Comparison of ENCODE assay signal across 7 cellular contexts in the genomic region with DNA sequence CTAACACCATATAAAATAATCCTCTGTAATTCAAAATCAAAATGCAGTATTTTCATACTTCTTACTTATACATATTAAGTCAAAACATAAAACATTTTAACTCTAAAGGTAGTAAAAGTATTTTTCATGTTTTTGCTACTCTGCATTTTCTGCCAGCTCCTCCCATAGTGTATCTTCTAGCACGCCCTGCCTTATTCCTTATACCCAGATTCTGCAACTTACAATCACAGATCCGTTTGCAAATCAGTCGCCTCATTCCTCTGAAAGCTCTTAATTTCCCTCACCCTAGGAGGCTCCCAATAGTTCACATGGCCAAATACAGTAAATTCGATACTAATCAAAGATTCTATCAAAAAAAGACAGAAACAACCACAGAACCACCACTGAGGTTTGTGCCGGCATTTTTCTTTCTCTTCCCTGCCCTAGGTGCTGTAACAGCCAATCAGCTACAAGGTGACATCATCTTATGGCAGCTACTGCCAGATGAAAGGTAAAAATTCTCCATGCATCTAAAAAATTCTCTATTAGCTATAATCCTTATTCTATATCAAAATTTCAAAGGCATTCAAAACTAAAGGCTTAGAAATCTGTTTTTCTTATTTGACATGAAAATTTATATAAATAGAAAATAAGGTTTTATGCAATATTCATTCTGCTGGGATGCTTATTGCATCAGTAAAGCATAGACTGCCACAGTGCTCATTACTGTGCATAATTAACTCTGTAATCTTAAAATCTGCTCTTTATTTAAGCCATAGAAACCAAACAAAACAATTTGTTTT.
DNase-seq lines count a peak whose midpoint lies in the region; ATAC-seq and TF ChIP-seq lines count a peak whose summit lies in the region.

No MANE protein-coding gene starts in this region.

- peaks cover 3% of the 10 kb centered on the region; the same call in 1 of the 2 replicates for H3K9me1 ChIP-seq in IMR-90 (ENCODE audit: insufficient read depth, low read length)

- no peak overlapping the region for H2BK120ac ChIP-seq in IMR-90 (ENCODE audit: low read depth, low read length)

- H3K4me2 ChIP-seq in IMR-90 (ENCODE audit: low read depth, low read length), result no peak overlapping the region

- no peak for TF ChIP-seq RAD21 in IMR-90 (IDR thresholded peaks at IDR 0.05; ENCODE audit: low read length)

- H3K27ac Mint-ChIP-seq in mesothelial cell of epicardium, result peak overlapping the region; percentile 81

- H4K5ac ChIP-seq in IMR-90 (ENCODE audit: low read depth, low read length), result no peak overlapping the region

- no peaks in the 10 kb centered on the region for H3K9me3 ChIP-seq in IMR-90 (ENCODE audit: control insufficient read depth, insufficient read depth, low read length)
- no peaks in the 10 kb centered on the region for H3K9me3 ChIP-seq in effector memory CD4-positive, alpha-beta T cell (ENCODE audit: control insufficient read depth, low read length)
- no peaks in the 10 kb centered on the region for H3K9me3 ChIP-seq in aorta (ENCODE audit: control insufficient read depth, low read length)

- no peak for TF ChIP-seq POLR2A in IMR-90 (IDR thresholded peaks at IDR 0.05; ENCODE audit: low read depth, low read length)

- no peak overlapping the region for H3K9ac ChIP-seq in IMR-90 (ENCODE audit: low read depth, low read length)

- H4K8ac ChIP-seq in IMR-90 (ENCODE audit: low read depth in 2 of 2, low read length in 2 of 2), result no peak overlapping the region

- ATAC-seq in IMR-90 (ENCODE audit: low read depth) (0 out of 2 replicates have a peak, but pooled peaks have one; percentile 40), SK-N-SH treated with all-trans-retinoic acid at 6 μM for 48 hours (peak; percentile 99), aorta (ENCODE audit: low FRiP score) (no peak)

- no peak overlapping the region for H2AK9ac ChIP-seq in IMR-90 (replicated peaks; ENCODE audit: low read depth, low read length, poor library complexity)

- H3K23ac ChIP-seq in IMR-90 (ENCODE audit: low read depth, low read length), result no peak overlapping the region

- no peaks in the 10 kb centered on the region for H3K27me3 Mint-ChIP-seq in mesothelial cell of epicardium (ENCODE audit: low read depth)

- no peaks in the 10 kb centered on the region for H3K9me3 Mint-ChIP-seq in mesothelial cell of epicardium

- H2BK15ac ChIP-seq in IMR-90 (ENCODE audit: low read depth, low read length), result no peak overlapping the region

- H3K4ac ChIP-seq in IMR-90 (ENCODE audit: low read depth, low read length), result no peak overlapping the region

- CTCF ChIA-PET in IMR-90 (lab: Yijun Ruan, JAX), result no interaction called here

- POLR2A ChIA-PET in IMR-90 (lab: Charles Lee; ENCODE audit: unreplicated experiment), result no interaction called here

- no peaks in the 10 kb centered on the region for H3K36me3 Mint-ChIP-seq in mesothelial cell of epicardium

- H3K36me3 ChIP-seq in IMR-90 (ENCODE audit: control insufficient read depth, insufficient read depth, low read length) (no peaks in the 10 kb centered on the region), aorta (ENCODE audit: control insufficient read depth in 1 of 2, insufficient read depth in 2 of 2, low read length in 1 of 2) (no peaks in the 10 kb centered on the region)
- H3K36me3 ChIP-seq in effector memory CD4-positive, alpha-beta T cell (ENCODE audit: control insufficient read depth, insufficient read depth, low read length), result no peaks in the 10 kb centered on the region

- no peak overlapping the region for H2BK5ac ChIP-seq in IMR-90 (ENCODE audit: low read depth, low read length, poor library complexity, severe bottlenecking)

- in situ Hi-C loops in IMR-90 (cut with MboI; ENCODE audit: low sequenced_read_pairs), result no loop called here

- H4K91ac ChIP-seq in IMR-90 (ENCODE audit: insufficient read depth, low read depth, low read length), result no peak overlapping the region

- H3K4me1 ChIP-seq in IMR-90 (ENCODE audit: control insufficient read depth, insufficient read depth, low read length) (peaks cover 2% of the 10 kb centered on the region; the same call in 1 of the 2 replicates), aorta (ENCODE audit: control insufficient read depth in 1 of 2, insufficient read depth in 2 of 2, low read length in 2 of 2) (no peaks in the 10 kb centered on the region)
- no peaks in the 10 kb centered on the region for H3K4me1 ChIP-seq in effector memory CD4-positive, alpha-beta T cell (ENCODE audit: control insufficient read depth, insufficient read depth, low read length, poor library complexity, severe bottlenecking)

- no peak overlapping the region for H3K56ac ChIP-seq in IMR-90 (ENCODE audit: extremely low read depth, insufficient read depth, low read length)

- TF ChIP-seq CTCF in IMR-90 (conservative IDR thresholded peaks at IDR 0.05; ENCODE audit: low read depth, low read length) (no peak), mesothelial cell of epicardium (IDR thresholded peaks at IDR 0.05; ENCODE audit: unreplicated experiment) (no peak)

- peaks cover 11 to 13% of the 10 kb centered on the region in 2 experiments; a peak in 2 of 4 replicates for H3K79me1 ChIP-seq in IMR-90 (ENCODE audit: low read depth in 1 of 2, low read length in 2 of 2)

- H3K4me1 Mint-ChIP-seq in mesothelial cell of epicardium, result peaks cover 9% of the 10 kb centered on the region

- intact Hi-C loops in IMR-90 (cut with micrococcal nuclease) (no loop called here), aorta (cut with DNase I) (no loop called here)

- H2AFZ ChIP-seq in IMR-90 (replicated peaks; ENCODE audit: low read length, poor library complexity), result no peak overlapping the region

- no peaks in the 10 kb centered on the region for H4K20me1 ChIP-seq in IMR-90 (ENCODE audit: insufficient read depth, low read length)

- no CpG with 5 or more reads among the region's 5 CpGs for WGBS in IMR-90 (ENCODE audit: extremely low coverage in 2 of 2, insufficient read length in 1 of 2), 2 experiments
- WGBS in aorta, 2 donors, result 20 to 21% methylated on average over 5 of the region's 5 CpGs

- peak overlapping the region; percentile 73 for H3K4me3 Mint-ChIP-seq in mesothelial cell of epicardium

- dilution Hi-C loops in IMR-90 (cut with HindIII; ENCODE audit: low sequenced_read_pairs, unreplicated experiment), result no loop called here

- no peaks in the 10 kb centered on the region for H3K27me3 ChIP-seq in IMR-90 (ENCODE audit: control insufficient read depth, insufficient read depth, low read length)
- no peaks in the 10 kb centered on the region for H3K27me3 ChIP-seq in effector memory CD4-positive, alpha-beta T cell (replicated peaks; ENCODE audit: control insufficient read depth, insufficient read depth, low read length, poor library complexity, severe bottlenecking)
- no peaks in the 10 kb centered on the region for H3K27me3 ChIP-seq in aorta (ENCODE audit: control insufficient read depth in 1 of 2, insufficient read depth in 2 of 2, low read length in 1 of 2)

- no TSS peak for BruUV-seq in IMR-90 (replicated peaks; lab: Mats Ljungman, UMichigan)

- no peak overlapping the region for H3K18ac ChIP-seq in IMR-90 (ENCODE audit: low read depth, low read length)

- DNase-seq in IMR-90 (peak; percentile 6), mesothelial cell of epicardium (ENCODE audit: low spot score in 2 of 2, unreplicated experiment in 2 of 2) (no peak), aorta (no peak), islet precursor cell (no peak), NCI-H345 (lab: John Stamatoyannopoulos, UW) (no peak)
- DNase-seq in effector memory CD4-positive, alpha-beta T cell, result peak; percentile 5 to 18 (median 17)

- H2BK20ac ChIP-seq in IMR-90 (ENCODE audit: low read depth, low read length), result no peak overlapping the region

- H3K27ac ChIP-seq in IMR-90 (ENCODE audit: insufficient read depth, low read length) (no peak overlapping the region), aorta (ENCODE audit: low read depth in 1 of 2, low read length in 2 of 2) (no peak overlapping the region)
- H3K27ac ChIP-seq in effector memory CD4-positive, alpha-beta T cell (ENCODE audit: insufficient read depth, low read length, poor library complexity, severe bottlenecking), result no peak overlapping the region

- no peak overlapping the region for H3K14ac ChIP-seq in IMR-90 (replicated peaks; ENCODE audit: low read depth, low read length)

- H3K4me3 ChIP-seq in IMR-90 (ENCODE audit: insufficient read depth, low read depth, low read length), result no peak overlapping the region
- peak overlapping the region; percentile 19 for H3K4me3 ChIP-seq in effector memory CD4-positive, alpha-beta T cell (ENCODE audit: insufficient read depth, low read depth, low read length, poor library complexity, severe bottlenecking)
- peak overlapping the region; percentile 21 to 58 for H3K4me3 ChIP-seq in aorta (ENCODE audit: low read length in 2 of 2)

- no peak overlapping the region for H2AK5ac ChIP-seq in IMR-90 (ENCODE audit: low read depth, low read length)

TF ChIP-seq in IMR-90, 13 proteins besides CTCF, POLR2A, EP300 and RAD21 (continues in another document):
- TF ChIP-seq BHLHE40 (IDR thresholded peaks at IDR 0.05; ENCODE audit: low read depth, low read length) (no peak), CHD1 (IDR thresholded peaks at IDR 0.05; ENCODE audit: low read depth, low read length) (no peak)
- TF ChIP-seq, protein P1, sequence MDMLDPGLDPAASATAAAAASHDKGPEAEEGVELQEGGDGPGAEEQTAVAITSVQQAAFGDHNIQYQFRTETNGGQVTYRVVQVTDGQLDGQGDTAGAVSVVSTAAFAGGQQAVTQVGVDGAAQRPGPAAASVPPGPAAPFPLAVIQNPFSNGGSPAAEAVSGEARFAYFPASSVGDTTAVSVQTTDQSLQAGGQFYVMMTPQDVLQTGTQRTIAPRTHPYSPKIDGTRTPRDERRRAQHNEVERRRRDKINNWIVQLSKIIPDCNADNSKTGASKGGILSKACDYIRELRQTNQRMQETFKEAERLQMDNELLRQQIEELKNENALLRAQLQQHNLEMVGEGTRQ (IDR thresholded peaks at IDR 0.05; ENCODE audit: low read depth, low read length), result no peak

TF ChIP-seq in SK-N-SH treated with all-trans-retinoic acid at 6 μM for 48 hours, 23 proteins besides CTCF, POLR2A, EP300 and RAD21 (continues in another document):
- TF ChIP-seq TCF4 (CRISPR knock-in tag; IDR thresholded peaks at IDR 0.05; ENCODE audit: borderline replicate concordance) (no peak), ZNF565 (CRISPR knock-in tag; conservative IDR thresholded peaks at IDR 0.05; ENCODE audit: low read depth) (no peak), ZNF70 (CRISPR knock-in tag; IDR thresholded peaks at IDR 0.05) (no peak), TOX (CRISPR knock-in tag; IDR thresholded peaks at IDR 0.05; ENCODE audit: borderline replicate concordance) (no peak), ZC3H10 (CRISPR knock-in tag; IDR thresholded peaks at IDR 0.05) (no peak)

Comparison
In these comparisons a context has a peak if more than half of its experiments do, and no peak if none do; other contexts are left out.
1. DNase-seq: peak in IMR-90 (single experiment) and effector memory CD4-positive, alpha-beta T cell (3 of 3); none in mesothelial cell of epicardium (0 of 2), aorta (0 of 2), islet precursor cell (single experiment) and NCI-H345 (single experiment).